In the genomic region with DNA sequence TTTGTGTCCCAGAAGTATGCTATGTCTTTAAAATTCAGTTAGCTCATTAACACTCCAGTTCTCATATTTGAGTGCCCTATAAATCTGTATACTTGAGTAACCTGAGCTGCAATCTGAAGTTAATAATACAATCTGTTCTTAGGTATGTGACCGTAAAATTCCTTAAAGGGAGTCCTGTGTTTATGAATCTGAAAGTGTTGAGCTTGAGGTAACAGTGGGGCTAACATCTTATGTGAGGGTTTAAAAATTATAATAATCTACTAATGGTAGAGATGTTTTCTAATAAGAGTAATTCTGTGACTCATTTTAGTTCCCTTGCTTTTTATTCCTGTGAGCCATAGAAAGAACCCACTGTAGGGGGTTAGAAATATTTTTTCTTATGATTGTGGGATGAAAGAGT, we compare ENCODE assay signal across 18 cellular contexts.
"Had no signal": no experiment of that assay in that cellular context is flagged by ENCODE, and none has a peak within 500 bp of the region (broad histone marks: within the 10 kb centered on the region; RNA-seq: fewer than 3 reads in every experiment).

No MANE protein-coding gene starts in this region.

- H3K4me3 ChIP-seq: esophagus squamous epithelium, gastroesophageal sphincter, neural progenitor cell, ovary, smooth muscle cell, tibial nerve, upper lobe of right lung, vagina had no signal

- DNase-seq: dermis blood vessel endothelial cell; esophagus squamous epithelium; foreskin fibroblast; glutamatergic neuron; islet precursor cell; mammary epithelial cell; natural killer cell; nucleus accumbens; ovary; right cardiac atrium; stimulated activated CD4-positive, alpha-beta T cell treated with anti-CD3 and anti-CD28 coated beads, Interleukin-2, amount 100 ng/mL, for 48 hours; stimulated activated naive CD8-positive, alpha-beta T cell treated with anti-CD3 and anti-CD28 coated beads, Interleukin-15, Interleukin-2, amounts not matched to agents 100 U/mL and 50 U/mL, for 24 hours; upper lobe of right lung had no signal

- H3K27me3 ChIP-seq: esophagus squamous epithelium, gastroesophageal sphincter, neural progenitor cell, ovary, tibial nerve, upper lobe of right lung, vagina had no signal

- H3K4me3 Mint-ChIP-seq: natural killer cell, neural progenitor cell had no signal

- H3K27ac ChIP-seq: esophagus squamous epithelium, gastroesophageal sphincter, neural progenitor cell, ovary, tibial nerve, upper lobe of right lung, vagina had no signal

- H3K9me3 Mint-ChIP-seq: natural killer cell had no signal

- H3K36me3 ChIP-seq: esophagus squamous epithelium, gastroesophageal sphincter, neural progenitor cell, ovary, tibial nerve, upper lobe of right lung, vagina had no signal

- H3K9me3 ChIP-seq: esophagus squamous epithelium, gastroesophageal sphincter, ovary, tibial nerve, upper lobe of right lung, vagina had no signal

- H3K27ac Mint-ChIP-seq: natural killer cell, neural progenitor cell had no signal

- H3K4me1 ChIP-seq: esophagus squamous epithelium, gastroesophageal sphincter, upper lobe of right lung, vagina had no signal

- H3K9ac ChIP-seq: neural progenitor cell had no signal

- H3K4me2 ChIP-seq: neural progenitor cell, smooth muscle cell had no signal

- H3K4me1 Mint-ChIP-seq: natural killer cell had no signal
